ENCODE assay signal across 8 cellular contexts in genomic region chr20:35561268-35561667, GRCh38. TPM values are rescaled to one million over a fixed set of nuclear protein-coding genes. Genes with fewer than 3 reads are reported as not detected.
DNase-seq lines count a peak whose midpoint lies in the region; ATAC-seq and TF ChIP-seq lines count a peak whose summit lies in the region.

No MANE protein-coding gene starts in this region.

- no peaks in the 10 kb centered on the region for H4K20me1 ChIP-seq in smooth muscle cell (ENCODE audit: low read depth)

- H3K4me1 ChIP-seq in cardiac muscle cell (ENCODE audit: low read depth): no peaks in the 10 kb centered on the region
- no peaks in the 10 kb centered on the region for H3K4me1 ChIP-seq in smooth muscle cell (ENCODE audit: low read depth)

- no peak overlapping the region for H2AFZ ChIP-seq in smooth muscle cell (ENCODE audit: low read depth)

- no peaks in the 10 kb centered on the region for H3K79me2 ChIP-seq in smooth muscle cell (ENCODE audit: low read depth)

- no peaks in the 10 kb centered on the region for H3F3A ChIP-seq in smooth muscle cell (ENCODE audit: low read depth)

- H3K4me3 ChIP-seq in LNCaP clone FGC (ENCODE audit: low read depth, low read length): no peak overlapping the region
- no peak overlapping the region for H3K4me3 ChIP-seq in cardiac muscle cell
- H3K4me3 ChIP-seq in smooth muscle cell: no peak overlapping the region

- TF ChIP-seq CTCF in LNCaP clone FGC (IDR thresholded peaks at IDR 0.05; ENCODE audit: control insufficient read depth, extremely low read depth, insufficient read depth) (peak; percentile 50), cardiac muscle cell (IDR thresholded peaks at IDR 0.05; ENCODE audit: low read depth, low read length) (peak; percentile 26), smooth muscle cell (IDR thresholded peaks at IDR 0.05; ENCODE audit: borderline replicate concordance, insufficient read depth, poor library complexity, severe bottlenecking) (peak; percentile 16)

- no peak overlapping the region for H3K9ac ChIP-seq in smooth muscle cell (ENCODE audit: low read depth)

- H3K9me3 ChIP-seq in cardiac muscle cell (ENCODE audit: low read depth): no peaks in the 10 kb centered on the region
- no peaks in the 10 kb centered on the region for H3K9me3 ChIP-seq in smooth muscle cell (replicated peaks; ENCODE audit: low read depth)

- H3K4me2 ChIP-seq in smooth muscle cell: no peak overlapping the region

- peak; percentile 86 for ATAC-seq in SK-N-SH treated with all-trans-retinoic acid at 6 μM for 48 hours

- H3K36me3 ChIP-seq in cardiac muscle cell: peaks cover 10% of the 10 kb centered on the region
- H3K36me3 ChIP-seq in smooth muscle cell (ENCODE audit: low read depth): no peaks in the 10 kb centered on the region

- peak overlapping the region; percentile 58 for H3K27ac ChIP-seq in cardiac muscle cell
- no peak overlapping the region for H3K27ac ChIP-seq in smooth muscle cell (ENCODE audit: low read depth)

- WGBS in smooth muscle cell (ENCODE audit: low lambda C conversion rate): 16% methylated on average over 7 of the region's 7 CpGs

- H3K27me3 ChIP-seq in cardiac muscle cell: no peaks in the 10 kb centered on the region
- no peaks in the 10 kb centered on the region for H3K27me3 ChIP-seq in smooth muscle cell (ENCODE audit: low read depth)

- peak; percentile 19 for DNase-seq in activated CD4-positive, alpha-beta T cell treated with anti-CD3 and anti-CD28 coated beads for 48 hours
- no peak for DNase-seq in activated CD4-positive, alpha-beta T cell treated with anti-CD3 and anti-CD28 coated beads for 1 hour
- DNase-seq in LNCaP clone FGC (ENCODE audit: low read depth): no peak
- DNase-seq in cardiac muscle cell (ENCODE audit: low read depth in 1 of 2, low spot score in 1 of 2): peak; percentile 40 to 74
- DNase-seq in smooth muscle cell (lab: John Stamatoyannopoulos, UW; ENCODE audit: unreplicated experiment): no peak
- DNase-seq in KG1 (lab: John Stamatoyannopoulos, UW): no peak
- no peak for DNase-seq in activated effector memory CD4-positive, alpha-beta T cell treated with Interleukin-2 at 50 U/mL for 16 hours

TF ChIP-seq in SK-N-SH treated with all-trans-retinoic acid at 6 μM for 48 hours, 23 proteins besides CTCF, POLR2A, EP300 and RAD21:
- TF ChIP-seq POU6F1 (CRISPR knock-in tag; IDR thresholded peaks at IDR 0.05; ENCODE audit: borderline replicate concordance, low read depth): no peak
- TF ChIP-seq PPARA (CRISPR knock-in tag; IDR thresholded peaks at IDR 0.05; ENCODE audit: borderline replicate concordance): no peak
- TF ChIP-seq TOX (CRISPR knock-in tag; IDR thresholded peaks at IDR 0.05; ENCODE audit: borderline replicate concordance): no peak
- no peak for TF ChIP-seq TCF4 (CRISPR knock-in tag; IDR thresholded peaks at IDR 0.05; ENCODE audit: borderline replicate concordance)
- no peak for TF ChIP-seq OSR1 (CRISPR knock-in tag; IDR thresholded peaks at IDR 0.05)
- TF ChIP-seq TSHZ2 (CRISPR knock-in tag; IDR thresholded peaks at IDR 0.05): no peak
- no peak for TF ChIP-seq SNAI2 (CRISPR knock-in tag; IDR thresholded peaks at IDR 0.05)
- no peak for TF ChIP-seq ISL1 (CRISPR knock-in tag; IDR thresholded peaks at IDR 0.05)
- TF ChIP-seq ZFP3 (CRISPR knock-in tag; IDR thresholded peaks at IDR 0.05): no peak
- TF ChIP-seq CSRNP3 (CRISPR knock-in tag; IDR thresholded peaks at IDR 0.05): no peak

RNA-seq across cellular contexts. Expression of gene ERGIC3, which starts 19.4 kb away (rescaled TPM):
- total RNA-seq in cardiac muscle cell (213 and 254 TPM in 2 replicates), smooth muscle cell (188 and 245 TPM in 2 replicates)
- polyA plus RNA-seq in cardiac muscle cell (170 and 179 TPM in 2 replicates), smooth muscle cell (252 and 270 TPM in 2 replicates)

RNA-seq across cellular contexts. Expression of gene C20orf173, which starts 31.8 kb away (rescaled TPM):
- total RNA-seq in cardiac muscle cell: not detected in 2 replicates
- not detected in 2 replicates for polyA plus RNA-seq in cardiac muscle cell
- not detected in 2 replicates for total RNA-seq in smooth muscle cell
- polyA plus RNA-seq in smooth muscle cell: not detected in 2 replicates

RNA-seq across cellular contexts. Expression of gene SPAG4, which starts 54.4 kb away (rescaled TPM):
- total RNA-seq in cardiac muscle cell (12.8 and 44.6 TPM in 2 replicates), smooth muscle cell (9.3 and 10.4 TPM in 2 replicates)
- polyA plus RNA-seq in cardiac muscle cell (27.9 and 107 TPM in 2 replicates), smooth muscle cell (27.6 and 35.4 TPM in 2 replicates)

Comparison
In these comparisons a context has a peak if more than half of its experiments do, and no peak if none do; other contexts are left out.
1. DNase-seq: peak in activated CD4-positive, alpha-beta T cell treated with anti-CD3 and anti-CD28 coated beads for 48 hours (single experiment) and cardiac muscle cell (2 of 2); none in activated CD4-positive, alpha-beta T cell treated with anti-CD3 and anti-CD28 coated beads for 1 hour (single experiment), LNCaP clone FGC (single experiment), smooth muscle cell (single experiment), KG1 (single experiment) and activated effector memory CD4-positive, alpha-beta T cell treated with Interleukin-2 at 50 U/mL for 16 hours (single experiment).
2. Peak in every context shown above with its lines, with median percentiles within 50 percentile points of each other: CTCF ChIP-seq.